ENCODE assay signal across 8 cellular contexts in genomic region chr1:165828103-165828558, GRCh38. TPM values are rescaled to one million over a fixed set of nuclear protein-coding genes. Genes with fewer than 3 reads are reported as not detected.
DNase-seq lines count a peak whose midpoint lies in the region; ATAC-seq and TF ChIP-seq lines count a peak whose summit lies in the region.

No MANE protein-coding gene starts in this region.

- ATAC-seq in GM19455 (IDR thresholded peaks at IDR 0.05; ENCODE audit: unreplicated experiment) = peak; percentile 47
- ATAC-seq in HG03565 (IDR thresholded peaks at IDR 0.05; ENCODE audit: unreplicated experiment) = peak; percentile 28
- ATAC-seq in activated naive CD4-positive, alpha-beta T cell treated with anti-CD3 and anti-CD28 coated beads, Interleukin-2, amount 50 U/mL, for 72 hours = peak; percentile 53 to 58
- ATAC-seq in heart left ventricle = peak in 3 of 4 donors; percentile 50 to 64 (median 53)

- peak overlapping the region; percentile 93 to 98 for H3K27ac Mint-ChIP-seq in activated naive CD4-positive, alpha-beta T cell treated with anti-CD3 and anti-CD28 coated beads, Interleukin-2, amount 50 U/mL, for 72 hours
- peak overlapping the region; percentile 96 for H3K27ac Mint-ChIP-seq in progenitor cell of endocrine pancreas

- H3K27ac ChIP-seq in RWPE1 = peak overlapping the region; percentile 95
- peak overlapping the region; percentile 67 to 93 (median 88) for H3K27ac ChIP-seq in heart left ventricle

- H3K27me3 ChIP-seq in heart left ventricle = no peaks in the 10 kb centered on the region

- H3K4me1 Mint-ChIP-seq in progenitor cell of endocrine pancreas (ENCODE audit: low read depth) = peaks cover 10% of the 10 kb centered on the region

- no peaks in the 10 kb centered on the region for H3K36me3 ChIP-seq in heart left ventricle

- no peaks in the 10 kb centered on the region for H3K9me3 Mint-ChIP-seq in activated naive CD4-positive, alpha-beta T cell treated with anti-CD3 and anti-CD28 coated beads, Interleukin-2, amount 50 U/mL, for 72 hours
- H3K9me3 Mint-ChIP-seq in progenitor cell of endocrine pancreas (ENCODE audit: low read depth) = no peaks in the 10 kb centered on the region

- H3K36me3 Mint-ChIP-seq in activated naive CD4-positive, alpha-beta T cell treated with anti-CD3 and anti-CD28 coated beads, Interleukin-2, amount 50 U/mL, for 72 hours = peaks cover 15 to 22% of the 10 kb centered on the region in 2 donors
- H3K36me3 Mint-ChIP-seq in progenitor cell of endocrine pancreas (ENCODE audit: insufficient read depth) = no peaks in the 10 kb centered on the region

- TF ChIP-seq CTCF in RWPE1 (conservative IDR thresholded peaks at IDR 0.05; ENCODE audit: low read depth) (no peak; the same call in 1 of the 2 replicates), heart left ventricle (IDR thresholded peaks at IDR 0.05) (peak in 1 of 12 donors; percentile 23), progenitor cell of endocrine pancreas (IDR thresholded peaks at IDR 0.05; ENCODE audit: unreplicated experiment) (no peak)

- H3K4me3 ChIP-seq in heart left ventricle = peak overlapping the region; percentile 77 to 98 (median 86)

- TF ChIP-seq POLR2A in heart left ventricle (IDR thresholded peaks at IDR 0.05) = no peak

- DNase-seq in DMS53 (lab: John Stamatoyannopoulos, UW) (peak; percentile 83), RWPE1 (ENCODE audit: low spot score) (peak; percentile 62), heart left ventricle (peak; percentile 24 to 72 (median 38)), progenitor cell of endocrine pancreas (ENCODE audit: low spot score, unreplicated experiment) (no peak), mucosa of gallbladder (ENCODE audit: low spot score) (no peak)
- DNase-seq in activated naive CD4-positive, alpha-beta T cell treated with anti-CD3 and anti-CD28 coated beads, Interleukin-2, amount 50 U/mL, for 72 hours (ENCODE audit: low spot score in 2 of 2) = peak; percentile 59 to 64

- intact Hi-C loops in heart left ventricle (cut with DNase I) = loop anchor here in 8 of 10 donors (5.0 to 10.0 kb wide), 7 partner anchors 53 to 84 kb away; partner anchors contain the start of gene TMCO1 (in 3 of the 8)

- H3K27me3 Mint-ChIP-seq in progenitor cell of endocrine pancreas = no peaks in the 10 kb centered on the region

- CTCF ChIA-PET in RWPE1 (lab: Yijun Ruan, JAX) = interaction anchor here (1.1 to 1.2 kb wide), 2 partner anchors 56 to 87 kb away, joined by 3 read pairs; no protein-coding TSS in a partner anchor

- POLR2A ChIA-PET in RWPE1 (lab: Yijun Ruan, JAX; ENCODE audit: low non-redundant PET) = interaction anchor here (0.8 kb wide), 1 partner anchor 59 kb away, joined by 3 read pairs; no protein-coding TSS in a partner anchor

- WGBS in heart left ventricle, 4 donors = 0 to 1% (median 0%) methylated on average over 33 to 43 of the region's 43 CpGs

- H3K4me1 ChIP-seq in heart left ventricle = peaks cover 0 to 27% (median 10%) of the 10 kb centered on the region in 12 donors

- no peaks in the 10 kb centered on the region for H3K9me3 ChIP-seq in heart left ventricle

- H3K4me3 Mint-ChIP-seq in progenitor cell of endocrine pancreas (ENCODE audit: low read depth) = peak overlapping the region; percentile 91

RNA-seq across cellular contexts. Expression of gene UCK2, which starts 0.7 kb away (rescaled TPM):
- total RNA-seq in activated naive CD4-positive, alpha-beta T cell treated with anti-CD3 and anti-CD28 coated beads, Interleukin-2, amount 50 U/mL, for 72 hours = 10 to 100 TPM; 37.0 to 61.6 TPM
- 10 to 100 TPM in 7 of 9 donors, 1 to 10 TPM in 2; 7.6 to 26.6 (median 13.9) TPM for total RNA-seq in heart left ventricle
- polyA plus RNA-seq in heart left ventricle = 10 to 100 TPM in 1 of 2 donors, 1 to 10 TPM in 1; 4.5 to 53.7 TPM
- 29.7 and 30.6 TPM in 2 replicates for total RNA-seq in progenitor cell of endocrine pancreas
- total RNA-seq in mucosa of gallbladder = 27.2 TPM

RNA-seq across cellular contexts. Expression of gene TMCO1, which starts 59.5 kb away (rescaled TPM):
- total RNA-seq in activated naive CD4-positive, alpha-beta T cell treated with anti-CD3 and anti-CD28 coated beads, Interleukin-2, amount 50 U/mL, for 72 hours = 10 to 100 TPM; 58.1 to 72.0 TPM
- total RNA-seq in heart left ventricle (10 to 100 TPM; 33.2 to 66.6 (median 54.3) TPM), progenitor cell of endocrine pancreas (99.4 and 102 TPM in 2 replicates), mucosa of gallbladder (149 TPM)
- 100 to 1,000 TPM in 1 of 2 donors, 10 to 100 TPM in 1; 27.4 to 102 TPM for polyA plus RNA-seq in heart left ventricle

Comparison
In these comparisons a context has a peak if more than half of its experiments do, and no peak if none do; other contexts are left out.
1. DNase-seq: peak in DMS53 (single experiment), RWPE1 (single experiment), activated naive CD4-positive, alpha-beta T cell treated with anti-CD3 and anti-CD28 coated beads, Interleukin-2, amount 50 U/mL, for 72 hours (2 of 2) and heart left ventricle (5 of 5); none in progenitor cell of endocrine pancreas (single experiment) and mucosa of gallbladder (single experiment).
2. Peak in every context shown above with its lines, with median percentiles within 50 percentile points of each other: ATAC-seq.